ENCODE assay signal across 1 cellular context in the genomic region with DNA sequence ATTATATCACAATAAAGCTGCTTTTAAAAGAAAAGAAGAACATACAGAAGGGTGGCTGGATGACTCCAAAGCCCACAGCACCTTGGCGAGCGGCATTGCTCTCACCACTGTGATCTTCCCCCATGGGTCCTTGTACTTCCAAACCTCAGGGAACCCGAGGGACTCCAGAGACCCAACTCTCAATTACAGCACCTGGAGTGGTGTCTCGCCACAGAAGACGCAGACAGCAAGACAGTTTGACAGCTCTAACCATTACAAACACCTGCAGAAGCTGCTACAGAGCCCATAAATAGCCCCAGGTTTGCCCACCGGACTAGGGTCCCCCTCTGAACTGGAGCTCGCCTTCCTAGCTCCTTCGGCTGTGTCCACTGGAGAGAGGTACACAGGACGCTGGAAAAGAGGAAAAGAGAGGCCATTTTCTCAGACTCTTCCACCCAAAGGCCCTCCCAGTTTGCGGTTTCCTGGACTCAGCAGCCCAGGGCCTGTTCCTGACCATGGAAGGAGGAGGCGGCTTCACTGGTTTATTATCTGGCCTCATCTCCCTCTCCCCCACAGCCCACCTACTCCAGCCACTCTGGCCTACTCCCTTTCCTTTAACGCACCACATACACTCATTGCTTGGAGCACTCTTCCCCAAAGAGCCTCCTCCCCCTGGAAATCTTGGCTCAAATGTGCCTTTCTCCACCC.
TF ChIP-seq lines count a peak whose summit lies in the region.

No MANE protein-coding gene starts in this region.

TF ChIP-seq in HepG2, 621 proteins besides CTCF, POLR2A, EP300 and RAD21:
- TF ChIP-seq ZBTB38 (CRISPR knock-in tag; IDR thresholded peaks at IDR 0.05) (no peak), FIP1L1 (IDR thresholded peaks at IDR 0.05; ENCODE audit: borderline replicate concordance, insufficient read depth, low read depth, low read length) (no peak), ZNF644 (CRISPR knock-in tag; IDR thresholded peaks at IDR 0.05; ENCODE audit: low read depth) (no peak), KAT7 (CRISPR knock-in tag; IDR thresholded peaks at IDR 0.05; ENCODE audit: borderline replicate concordance) (no peak), MLLT10 (CRISPR knock-in tag; IDR thresholded peaks at IDR 0.05) (no peak), ZNF713 (CRISPR knock-in tag; IDR thresholded peaks at IDR 0.05) (no peak), NFKBIZ (CRISPR knock-in tag; IDR thresholded peaks at IDR 0.05) (no peak), RAD51 (IDR thresholded peaks at IDR 0.05; ENCODE audit: borderline replicate concordance) (no peak), ZFX (CRISPR knock-in tag; IDR thresholded peaks at IDR 0.05; ENCODE audit: low read depth) (no peak), ZNF557 (CRISPR knock-in tag; IDR thresholded peaks at IDR 0.05) (no peak), ZNF263 (CRISPR knock-in tag; IDR thresholded peaks at IDR 0.05) (no peak), ZNF558 (CRISPR knock-in tag; IDR thresholded peaks at IDR 0.05; ENCODE audit: borderline replicate concordance) (no peak), ZFP36L2 (CRISPR knock-in tag; IDR thresholded peaks at IDR 0.05) (no peak), IKZF1 (IDR thresholded peaks at IDR 0.05) (no peak), FOXK1 (CRISPR knock-in tag; IDR thresholded peaks at IDR 0.05; ENCODE audit: borderline replicate concordance, low read depth) (no peak)
- TF ChIP-seq, protein P1, sequence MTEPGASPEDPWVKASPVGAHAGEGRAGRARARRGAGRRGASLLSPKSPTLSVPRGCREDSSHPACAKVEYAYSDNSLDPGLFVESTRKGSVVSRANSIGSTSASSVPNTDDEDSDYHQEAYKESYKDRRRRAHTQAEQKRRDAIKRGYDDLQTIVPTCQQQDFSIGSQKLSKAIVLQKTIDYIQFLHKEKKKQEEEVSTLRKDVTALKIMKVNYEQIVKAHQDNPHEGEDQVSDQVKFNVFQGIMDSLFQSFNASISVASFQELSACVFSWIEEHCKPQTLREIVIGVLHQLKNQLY (CRISPR knock-in tag; IDR thresholded peaks at IDR 0.05) = no peak
- TF ChIP-seq, protein P2, sequence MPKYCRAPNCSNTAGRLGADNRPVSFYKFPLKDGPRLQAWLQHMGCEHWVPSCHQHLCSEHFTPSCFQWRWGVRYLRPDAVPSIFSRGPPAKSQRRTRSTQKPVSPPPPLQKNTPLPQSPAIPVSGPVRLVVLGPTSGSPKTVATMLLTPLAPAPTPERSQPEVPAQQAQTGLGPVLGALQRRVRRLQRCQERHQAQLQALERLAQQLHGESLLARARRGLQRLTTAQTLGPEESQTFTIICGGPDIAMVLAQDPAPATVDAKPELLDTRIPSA (CRISPR knock-in tag; IDR thresholded peaks at IDR 0.05; ENCODE audit: borderline replicate concordance) = no peak
- TF ChIP-seq, protein P3, sequence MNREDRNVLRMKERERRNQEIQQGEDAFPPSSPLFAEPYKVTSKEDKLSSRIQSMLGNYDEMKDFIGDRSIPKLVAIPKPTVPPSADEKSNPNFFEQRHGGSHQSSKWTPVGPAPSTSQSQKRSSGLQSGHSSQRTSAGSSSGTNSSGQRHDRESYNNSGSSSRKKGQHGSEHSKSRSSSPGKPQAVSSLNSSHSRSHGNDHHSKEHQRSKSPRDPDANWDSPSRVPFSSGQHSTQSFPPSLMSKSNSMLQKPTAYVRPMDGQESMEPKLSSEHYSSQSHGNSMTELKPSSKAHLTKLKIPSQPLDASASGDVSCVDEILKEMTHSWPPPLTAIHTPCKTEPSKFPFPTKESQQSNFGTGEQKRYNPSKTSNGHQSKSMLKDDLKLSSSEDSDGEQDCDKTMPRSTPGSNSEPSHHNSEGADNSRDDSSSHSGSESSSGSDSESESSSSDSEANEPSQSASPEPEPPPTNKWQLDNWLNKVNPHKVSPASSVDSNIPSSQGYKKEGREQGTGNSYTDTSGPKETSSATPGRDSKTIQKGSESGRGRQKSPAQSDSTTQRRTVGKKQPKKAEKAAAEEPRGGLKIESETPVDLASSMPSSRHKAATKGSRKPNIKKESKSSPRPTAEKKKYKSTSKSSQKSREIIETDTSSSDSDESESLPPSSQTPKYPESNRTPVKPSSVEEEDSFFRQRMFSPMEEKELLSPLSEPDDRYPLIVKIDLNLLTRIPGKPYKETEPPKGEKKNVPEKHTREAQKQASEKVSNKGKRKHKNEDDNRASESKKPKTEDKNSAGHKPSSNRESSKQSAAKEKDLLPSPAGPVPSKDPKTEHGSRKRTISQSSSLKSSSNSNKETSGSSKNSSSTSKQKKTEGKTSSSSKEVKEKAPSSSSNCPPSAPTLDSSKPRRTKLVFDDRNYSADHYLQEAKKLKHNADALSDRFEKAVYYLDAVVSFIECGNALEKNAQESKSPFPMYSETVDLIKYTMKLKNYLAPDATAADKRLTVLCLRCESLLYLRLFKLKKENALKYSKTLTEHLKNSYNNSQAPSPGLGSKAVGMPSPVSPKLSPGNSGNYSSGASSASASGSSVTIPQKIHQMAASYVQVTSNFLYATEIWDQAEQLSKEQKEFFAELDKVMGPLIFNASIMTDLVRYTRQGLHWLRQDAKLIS (CRISPR knock-in tag; IDR thresholded peaks at IDR 0.05) = no peak
- TF ChIP-seq, protein P4, sequence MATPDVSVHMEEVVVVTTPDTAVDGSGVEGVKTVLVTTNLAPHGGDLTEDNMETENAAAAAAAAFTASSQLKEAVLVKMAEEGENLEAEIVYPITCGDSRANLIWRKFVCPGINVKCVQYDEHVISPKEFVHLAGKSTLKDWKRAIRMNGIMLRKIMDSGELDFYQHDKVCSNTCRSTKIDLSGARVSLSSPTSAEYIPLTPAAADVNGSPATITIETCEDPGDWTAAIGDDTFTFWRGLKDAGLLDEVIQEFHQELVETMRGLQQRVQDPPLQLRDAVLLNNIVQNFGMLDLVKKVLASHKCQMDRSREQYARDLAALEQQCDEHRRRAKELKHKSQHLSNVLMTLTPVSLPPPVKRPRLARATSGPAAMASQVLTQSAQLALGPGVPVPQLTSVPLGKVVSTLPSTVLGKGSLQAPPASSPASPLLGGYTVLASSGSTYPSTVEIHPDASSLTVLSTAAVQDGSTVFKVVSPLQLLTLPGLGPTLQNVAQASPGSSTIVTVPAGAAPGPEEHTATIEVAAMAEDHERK (CRISPR knock-in tag; IDR thresholded peaks at IDR 0.05; ENCODE audit: low read depth) = no peak
